14 cellular contexts compared by ENCODE assay signal in genomic region chr12:52634266-52635056, GRCh38. TPM values are rescaled to one million over a fixed set of nuclear protein-coding genes. Genes with fewer than 3 reads are reported as not detected.
DNase-seq lines count a peak whose midpoint lies in the region; ATAC-seq lines count a peak whose summit lies in the region.
"Had no signal": no experiment of that assay in that cellular context is flagged by ENCODE, and none has a peak within 500 bp of the region (broad histone marks: within the 10 kb centered on the region; RNA-seq: fewer than 3 reads in every experiment).

No MANE protein-coding gene starts in this region.

- H3K36me3 Mint-ChIP-seq in CD4-positive, CD25-positive, alpha-beta regulatory T cell = no peaks in the 10 kb centered on the region
- no peaks in the 10 kb centered on the region for H3K36me3 Mint-ChIP-seq in stimulated activated memory B cell treated with anti-CD40 and anti-IgM and Interleukin-4, amounts not matched to agents 10 μg/mL and 1 μg/mL and 100 μg/mL, for 72 hours
- H3K36me3 Mint-ChIP-seq: WTC11 had no signal

- ATAC-seq in CD4-positive, CD25-positive, alpha-beta regulatory T cell (ENCODE audit: low read depth in 2 of 2) = no peak
- no peak for ATAC-seq in stimulated activated memory B cell treated with anti-CD40 and anti-IgM and Interleukin-4, amounts not matched to agents 10 μg/mL and 1 μg/mL and 100 μg/mL, for 72 hours
- no peak for ATAC-seq in GM19035 (IDR thresholded peaks at IDR 0.05; ENCODE audit: unreplicated experiment)
- ATAC-seq: Panc1, WTC11 had no signal

- H3K27me3 ChIP-seq in CD4-positive, CD25-positive, alpha-beta regulatory T cell (ENCODE audit: control insufficient read depth, insufficient read depth, low read length) = peaks cover 4% of the 10 kb centered on the region
- 0 out of 2 replicates have a peak, but pooled peaks cover 2% of the 10 kb centered on the region for H3K27me3 ChIP-seq in MG63

- H3K36me3 ChIP-seq in CD4-positive, CD25-positive, alpha-beta regulatory T cell (ENCODE audit: control insufficient read depth, insufficient read depth, low read length) = no peaks in the 10 kb centered on the region
- H3K36me3 ChIP-seq in MG63 = no peaks in the 10 kb centered on the region

- DNase-seq in CD4-positive, CD25-positive, alpha-beta regulatory T cell = no peak
- DNase-seq in MG63 (peak; percentile 61), cerebellum (ENCODE audit: low spot score) (peak; percentile 62), myocyte (ENCODE audit: low read depth) (peak; percentile 40)
- no peak for DNase-seq in stimulated activated naive CD4-positive, alpha-beta T cell treated with Interleukin-2 at 50 U/mL for 16 hours (lab: John Stamatoyannopoulos, UW)
- DNase-seq in central memory CD4-positive, alpha-beta T cell = no peak
- DNase-seq: DMS153, kidney glomerular epithelial cell had no signal

- H3K4me3 Mint-ChIP-seq in CD4-positive, CD25-positive, alpha-beta regulatory T cell = peak overlapping the region in 1 of 4 donors; percentile 30
- no peak overlapping the region for H3K4me3 Mint-ChIP-seq in stimulated activated memory B cell treated with anti-CD40 and anti-IgM and Interleukin-4, amounts not matched to agents 10 μg/mL and 1 μg/mL and 100 μg/mL, for 72 hours
- H3K4me3 Mint-ChIP-seq: WTC11 had no signal

- peaks cover 0 to 2% (median 0%) of the 10 kb centered on the region in 7 donors for H3K9me3 Mint-ChIP-seq in CD4-positive, CD25-positive, alpha-beta regulatory T cell
- no peaks in the 10 kb centered on the region for H3K9me3 Mint-ChIP-seq in stimulated activated memory B cell treated with anti-CD40 and anti-IgM and Interleukin-4, amounts not matched to agents 10 μg/mL and 1 μg/mL and 100 μg/mL, for 72 hours
- H3K9me3 Mint-ChIP-seq: WTC11 had no signal

- H3K27me3 Mint-ChIP-seq in CD4-positive, CD25-positive, alpha-beta regulatory T cell = peaks cover 19% of the 10 kb centered on the region
- peaks cover 18% of the 10 kb centered on the region for H3K27me3 Mint-ChIP-seq in stimulated activated memory B cell treated with anti-CD40 and anti-IgM and Interleukin-4, amounts not matched to agents 10 μg/mL and 1 μg/mL and 100 μg/mL, for 72 hours

- peaks cover 3% of the 10 kb centered on the region for H3K4me1 ChIP-seq in CD4-positive, CD25-positive, alpha-beta regulatory T cell (ENCODE audit: control insufficient read depth, insufficient read depth, low read length, poor library complexity, severe bottlenecking)

- no peaks in the 10 kb centered on the region for H3K9me3 ChIP-seq in CD4-positive, CD25-positive, alpha-beta regulatory T cell (ENCODE audit: control insufficient read depth in 2 of 2, low read length in 2 of 2)
- no peaks in the 10 kb centered on the region for H3K9me3 ChIP-seq in MG63

- no peak overlapping the region for H3K4me3 ChIP-seq in CD4-positive, CD25-positive, alpha-beta regulatory T cell (ENCODE audit: low read depth, low read length)
- no peak overlapping the region for H3K4me3 ChIP-seq in MG63

- peak overlapping the region in 2 of 3 donors; percentile 76 to 91 for H3K27ac Mint-ChIP-seq in CD4-positive, CD25-positive, alpha-beta regulatory T cell
- H3K27ac Mint-ChIP-seq in stimulated activated memory B cell treated with anti-CD40 and anti-IgM and Interleukin-4, amounts not matched to agents 10 μg/mL and 1 μg/mL and 100 μg/mL, for 72 hours = no peak overlapping the region
- H3K27ac Mint-ChIP-seq: WTC11 had no signal

- no peak overlapping the region for H3K27ac ChIP-seq in CD4-positive, CD25-positive, alpha-beta regulatory T cell (ENCODE audit: insufficient read depth, low read length, poor library complexity, severe bottlenecking)

- peaks cover 0 to 43% (median 3%) of the 10 kb centered on the region in 4 donors for H3K4me1 Mint-ChIP-seq in CD4-positive, CD25-positive, alpha-beta regulatory T cell
- H3K4me1 Mint-ChIP-seq in stimulated activated memory B cell treated with anti-CD40 and anti-IgM and Interleukin-4, amounts not matched to agents 10 μg/mL and 1 μg/mL and 100 μg/mL, for 72 hours = no peaks in the 10 kb centered on the region
- H3K4me1 Mint-ChIP-seq: WTC11 had no signal

RNA-seq across cellular contexts. Expression of gene KRT73, which starts 16.1 kb away (rescaled TPM):
- total RNA-seq in CD4-positive, CD25-positive, alpha-beta regulatory T cell = 1.0 TPM
- 1 to 10 TPM in 2 of 4 donors, not detected in 2; 1.1 to 1.4 TPM for polyA plus RNA-seq in CD4-positive, CD25-positive, alpha-beta regulatory T cell
- total RNA-seq in MG63 (2014; rRNA removed; shearing (Covaris generic); ENCODE audit: low replicate concordance) = not detected in 2 replicates
- total RNA-seq in cerebellum (not detected), myocyte (not detected in 2 replicates)
- polyA plus RNA-seq in myocyte (2012) = not detected
- total RNA-seq: endothelial cell of umbilical vein, renal cortical epithelial cell, WTC11 had no signal
- polyA plus RNA-seq: endothelial cell of umbilical vein had no signal

RNA-seq across cellular contexts. Expression of gene KRT2, which starts 17.6 kb away (rescaled TPM):
- total RNA-seq in CD4-positive, CD25-positive, alpha-beta regulatory T cell = 0.42 TPM
- under 1 TPM in 3 of 4 donors, not detected in 1; 0.23 to 0.80 (median 0.25) TPM for polyA plus RNA-seq in CD4-positive, CD25-positive, alpha-beta regulatory T cell
- not detected in 2 replicates for total RNA-seq in MG63 (2014; rRNA removed; shearing (Covaris generic); ENCODE audit: low replicate concordance)
- 0.18 TPM for total RNA-seq in cerebellum
- total RNA-seq in myocyte = not detected in 2 replicates
- not detected for polyA plus RNA-seq in myocyte (2012)
- total RNA-seq: endothelial cell of umbilical vein, renal cortical epithelial cell, WTC11 had no signal
- polyA plus RNA-seq: endothelial cell of umbilical vein had no signal

RNA-seq across cellular contexts. Expression of gene KRT72, which starts 33.2 kb away (rescaled TPM):
- total RNA-seq in CD4-positive, CD25-positive, alpha-beta regulatory T cell = 1.3 TPM
- under 1 TPM in 1 of 4 donors, not detected in 3; 0.13 TPM for polyA plus RNA-seq in CD4-positive, CD25-positive, alpha-beta regulatory T cell
- total RNA-seq in MG63 (2014; rRNA removed; shearing (Covaris generic); ENCODE audit: low replicate concordance) = not detected in 2 replicates
- total RNA-seq in cerebellum (not detected), myocyte (not detected in 2 replicates)
- not detected for polyA plus RNA-seq in myocyte (2012)
- total RNA-seq: endothelial cell of umbilical vein, renal cortical epithelial cell, WTC11 had no signal
- polyA plus RNA-seq: endothelial cell of umbilical vein had no signal

RNA-seq across cellular contexts. Expression of gene KRT1, which starts 45.7 kb away (rescaled TPM):
- total RNA-seq in CD4-positive, CD25-positive, alpha-beta regulatory T cell = 9.9 TPM
- 1 to 10 TPM in 3 of 4 donors, not detected in 1; 3.3 to 7.8 (median 3.7) TPM for polyA plus RNA-seq in CD4-positive, CD25-positive, alpha-beta regulatory T cell
- not detected in 2 replicates for total RNA-seq in MG63 (2014; rRNA removed; shearing (Covaris generic); ENCODE audit: low replicate concordance)
- total RNA-seq in cerebellum = 0.64 TPM
- total RNA-seq in myocyte = not detected in 2 replicates
- not detected for polyA plus RNA-seq in myocyte (2012)
- total RNA-seq: endothelial cell of umbilical vein, renal cortical epithelial cell, WTC11 had no signal
- polyA plus RNA-seq: endothelial cell of umbilical vein had no signal

Comparison
In these comparisons a context has a peak if more than half of its experiments do, and no peak if none do; other contexts are left out.
1. DNase-seq: peak in MG63 (single experiment), cerebellum (single experiment) and myocyte (single experiment); none in CD4-positive, CD25-positive, alpha-beta regulatory T cell (0 of 3), stimulated activated naive CD4-positive, alpha-beta T cell treated with Interleukin-2 at 50 U/mL for 16 hours (single experiment) and central memory CD4-positive, alpha-beta T cell (single experiment).